ENCODE assay signal across 2 cellular contexts in genomic region chr10:103278862-103279298, GRCh38.
TF ChIP-seq lines count a peak whose summit lies in the region.

No MANE protein-coding gene starts in this region.

TF ChIP-seq in HEK293, 187 proteins besides CTCF, POLR2A, EP300 and RAD21 (continued from another document and continues in another):
- TF ChIP-seq ZNF280D (tag by site-specific recombination; IDR thresholded peaks at IDR 0.05): no peak
- TF ChIP-seq, protein P1, sequence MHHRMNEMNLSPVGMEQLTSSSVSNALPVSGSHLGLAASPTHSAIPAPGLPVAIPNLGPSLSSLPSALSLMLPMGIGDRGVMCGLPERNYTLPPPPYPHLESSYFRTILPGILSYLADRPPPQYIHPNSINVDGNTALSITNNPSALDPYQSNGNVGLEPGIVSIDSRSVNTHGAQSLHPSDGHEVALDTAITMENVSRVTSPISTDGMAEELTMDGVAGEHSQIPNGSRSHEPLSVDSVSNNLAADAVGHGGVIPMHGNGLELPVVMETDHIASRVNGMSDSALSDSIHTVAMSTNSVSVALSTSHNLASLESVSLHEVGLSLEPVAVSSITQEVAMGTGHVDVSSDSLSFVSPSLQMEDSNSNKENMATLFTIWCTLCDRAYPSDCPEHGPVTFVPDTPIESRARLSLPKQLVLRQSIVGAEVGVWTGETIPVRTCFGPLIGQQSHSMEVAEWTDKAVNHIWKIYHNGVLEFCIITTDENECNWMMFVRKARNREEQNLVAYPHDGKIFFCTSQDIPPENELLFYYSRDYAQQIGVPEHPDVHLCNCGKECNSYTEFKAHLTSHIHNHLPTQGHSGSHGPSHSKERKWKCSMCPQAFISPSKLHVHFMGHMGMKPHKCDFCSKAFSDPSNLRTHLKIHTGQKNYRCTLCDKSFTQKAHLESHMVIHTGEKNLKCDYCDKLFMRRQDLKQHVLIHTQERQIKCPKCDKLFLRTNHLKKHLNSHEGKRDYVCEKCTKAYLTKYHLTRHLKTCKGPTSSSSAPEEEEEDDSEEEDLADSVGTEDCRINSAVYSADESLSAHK (tag by site-specific recombination; IDR thresholded peaks at IDR 0.05): no peak
- TF ChIP-seq ZSCAN23 (tag by site-specific recombination; IDR thresholded peaks at IDR 0.05): no peak
- TF ChIP-seq ZNF140 (tag by site-specific recombination; IDR thresholded peaks at IDR 0.05): no peak
- TF ChIP-seq ZNF529 (tag by site-specific recombination; IDR thresholded peaks at IDR 0.05; ENCODE audit: insufficient replicate concordance): no peak
- TF ChIP-seq ZNF280C (tag by site-specific recombination; IDR thresholded peaks at IDR 0.05): peak; percentile 30; the same call in 1 of the 2 replicates
- no peak for TF ChIP-seq ZFHX2 (tag by site-specific recombination; conservative IDR thresholded peaks at IDR 0.05)
- TF ChIP-seq ZNF600 (tag by site-specific recombination; IDR thresholded peaks at IDR 0.05): peak; percentile 45; the same call in 1 of the 2 replicates
- TF ChIP-seq ZNF624 (tag by site-specific recombination; IDR thresholded peaks at IDR 0.05): no peak
- TF ChIP-seq BCL11B (tag by site-specific recombination; IDR thresholded peaks at IDR 0.05; ENCODE audit: low read depth): 0 out of 2 replicates have a peak, but pooled peaks have one; percentile 31
- no peak for TF ChIP-seq ZSCAN18 (tag by site-specific recombination; IDR thresholded peaks at IDR 0.05)
- TF ChIP-seq SP7 (tag by site-specific recombination; IDR thresholded peaks at IDR 0.05): no peak
- TF ChIP-seq ZNF404 (tag by site-specific recombination; IDR thresholded peaks at IDR 0.05): no peak
- TF ChIP-seq BCL11A (tag by site-specific recombination; IDR thresholded peaks at IDR 0.05; ENCODE audit: low read depth): peak; percentile 66; the same call in 1 of the 2 replicates
- no peak for TF ChIP-seq ZNF555 (tag by site-specific recombination; conservative IDR thresholded peaks at IDR 0.05)
- TF ChIP-seq ZNF76 (tag by site-specific recombination; IDR thresholded peaks at IDR 0.05; ENCODE audit: borderline replicate concordance, low read depth): no peak
- TF ChIP-seq ZNF202 (tag by site-specific recombination; IDR thresholded peaks at IDR 0.05; ENCODE audit: borderline replicate concordance): peak; percentile 63; the same call in 1 of the 2 replicates
- TF ChIP-seq ZNF362 (tag by site-specific recombination; IDR thresholded peaks at IDR 0.05): 0 out of 2 replicates have a peak, but pooled peaks have one; percentile 13

TF ChIP-seq in WTC11, 78 proteins besides CTCF, POLR2A, EP300 and RAD21 (continued from another document and continues in another):
- TF ChIP-seq, protein P2, sequence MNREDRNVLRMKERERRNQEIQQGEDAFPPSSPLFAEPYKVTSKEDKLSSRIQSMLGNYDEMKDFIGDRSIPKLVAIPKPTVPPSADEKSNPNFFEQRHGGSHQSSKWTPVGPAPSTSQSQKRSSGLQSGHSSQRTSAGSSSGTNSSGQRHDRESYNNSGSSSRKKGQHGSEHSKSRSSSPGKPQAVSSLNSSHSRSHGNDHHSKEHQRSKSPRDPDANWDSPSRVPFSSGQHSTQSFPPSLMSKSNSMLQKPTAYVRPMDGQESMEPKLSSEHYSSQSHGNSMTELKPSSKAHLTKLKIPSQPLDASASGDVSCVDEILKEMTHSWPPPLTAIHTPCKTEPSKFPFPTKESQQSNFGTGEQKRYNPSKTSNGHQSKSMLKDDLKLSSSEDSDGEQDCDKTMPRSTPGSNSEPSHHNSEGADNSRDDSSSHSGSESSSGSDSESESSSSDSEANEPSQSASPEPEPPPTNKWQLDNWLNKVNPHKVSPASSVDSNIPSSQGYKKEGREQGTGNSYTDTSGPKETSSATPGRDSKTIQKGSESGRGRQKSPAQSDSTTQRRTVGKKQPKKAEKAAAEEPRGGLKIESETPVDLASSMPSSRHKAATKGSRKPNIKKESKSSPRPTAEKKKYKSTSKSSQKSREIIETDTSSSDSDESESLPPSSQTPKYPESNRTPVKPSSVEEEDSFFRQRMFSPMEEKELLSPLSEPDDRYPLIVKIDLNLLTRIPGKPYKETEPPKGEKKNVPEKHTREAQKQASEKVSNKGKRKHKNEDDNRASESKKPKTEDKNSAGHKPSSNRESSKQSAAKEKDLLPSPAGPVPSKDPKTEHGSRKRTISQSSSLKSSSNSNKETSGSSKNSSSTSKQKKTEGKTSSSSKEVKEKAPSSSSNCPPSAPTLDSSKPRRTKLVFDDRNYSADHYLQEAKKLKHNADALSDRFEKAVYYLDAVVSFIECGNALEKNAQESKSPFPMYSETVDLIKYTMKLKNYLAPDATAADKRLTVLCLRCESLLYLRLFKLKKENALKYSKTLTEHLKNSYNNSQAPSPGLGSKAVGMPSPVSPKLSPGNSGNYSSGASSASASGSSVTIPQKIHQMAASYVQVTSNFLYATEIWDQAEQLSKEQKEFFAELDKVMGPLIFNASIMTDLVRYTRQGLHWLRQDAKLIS (CRISPR knock-in tag; IDR thresholded peaks at IDR 0.05; ENCODE audit: borderline replicate concordance): no peak
- TF ChIP-seq NR3C1 (CRISPR knock-in tag; conservative IDR thresholded peaks at IDR 0.05; ENCODE audit: low read depth): no peak
- no peak for TF ChIP-seq NFYB (CRISPR knock-in tag; conservative IDR thresholded peaks at IDR 0.05; ENCODE audit: low read depth)
- TF ChIP-seq, protein P3, sequence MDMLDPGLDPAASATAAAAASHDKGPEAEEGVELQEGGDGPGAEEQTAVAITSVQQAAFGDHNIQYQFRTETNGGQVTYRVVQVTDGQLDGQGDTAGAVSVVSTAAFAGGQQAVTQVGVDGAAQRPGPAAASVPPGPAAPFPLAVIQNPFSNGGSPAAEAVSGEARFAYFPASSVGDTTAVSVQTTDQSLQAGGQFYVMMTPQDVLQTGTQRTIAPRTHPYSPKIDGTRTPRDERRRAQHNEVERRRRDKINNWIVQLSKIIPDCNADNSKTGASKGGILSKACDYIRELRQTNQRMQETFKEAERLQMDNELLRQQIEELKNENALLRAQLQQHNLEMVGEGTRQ (CRISPR knock-in tag; IDR thresholded peaks at IDR 0.05): no peak
- TF ChIP-seq, protein P4, sequence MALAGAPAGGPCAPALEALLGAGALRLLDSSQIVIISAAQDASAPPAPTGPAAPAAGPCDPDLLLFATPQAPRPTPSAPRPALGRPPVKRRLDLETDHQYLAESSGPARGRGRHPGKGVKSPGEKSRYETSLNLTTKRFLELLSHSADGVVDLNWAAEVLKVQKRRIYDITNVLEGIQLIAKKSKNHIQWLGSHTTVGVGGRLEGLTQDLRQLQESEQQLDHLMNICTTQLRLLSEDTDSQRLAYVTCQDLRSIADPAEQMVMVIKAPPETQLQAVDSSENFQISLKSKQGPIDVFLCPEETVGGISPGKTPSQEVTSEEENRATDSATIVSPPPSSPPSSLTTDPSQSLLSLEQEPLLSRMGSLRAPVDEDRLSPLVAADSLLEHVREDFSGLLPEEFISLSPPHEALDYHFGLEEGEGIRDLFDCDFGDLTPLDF (CRISPR knock-in tag; IDR thresholded peaks at IDR 0.05): no peak
- TF ChIP-seq, protein P5, sequence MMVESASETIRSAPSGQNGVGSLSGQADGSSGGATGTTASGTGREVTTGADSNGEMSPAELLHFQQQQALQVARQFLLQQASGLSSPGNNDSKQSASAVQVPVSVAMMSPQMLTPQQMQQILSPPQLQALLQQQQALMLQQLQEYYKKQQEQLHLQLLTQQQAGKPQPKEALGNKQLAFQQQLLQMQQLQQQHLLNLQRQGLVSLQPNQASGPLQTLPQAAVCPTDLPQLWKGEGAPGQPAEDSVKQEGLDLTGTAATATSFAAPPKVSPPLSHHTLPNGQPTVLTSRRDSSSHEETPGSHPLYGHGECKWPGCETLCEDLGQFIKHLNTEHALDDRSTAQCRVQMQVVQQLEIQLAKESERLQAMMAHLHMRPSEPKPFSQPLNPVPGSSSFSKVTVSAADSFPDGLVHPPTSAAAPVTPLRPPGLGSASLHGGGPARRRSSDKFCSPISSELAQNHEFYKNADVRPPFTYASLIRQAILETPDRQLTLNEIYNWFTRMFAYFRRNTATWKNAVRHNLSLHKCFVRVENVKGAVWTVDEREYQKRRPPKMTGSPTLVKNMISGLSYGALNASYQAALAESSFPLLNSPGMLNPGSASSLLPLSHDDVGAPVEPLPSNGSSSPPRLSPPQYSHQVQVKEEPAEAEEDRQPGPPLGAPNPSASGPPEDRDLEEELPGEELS (CRISPR knock-in tag; IDR thresholded peaks at IDR 0.05): peak; percentile 79; the same call in 1 of the 2 replicates
- no peak for TF ChIP-seq SOX15 (CRISPR knock-in tag; IDR thresholded peaks at IDR 0.05)
- TF ChIP-seq NR1H2 (CRISPR knock-in tag; IDR thresholded peaks at IDR 0.05): no peak
- TF ChIP-seq OVOL2 (CRISPR knock-in tag; IDR thresholded peaks at IDR 0.05; ENCODE audit: borderline replicate concordance): no peak
- no peak for TF ChIP-seq NFATC4 (CRISPR knock-in tag; IDR thresholded peaks at IDR 0.05)
- TF ChIP-seq, protein P6, sequence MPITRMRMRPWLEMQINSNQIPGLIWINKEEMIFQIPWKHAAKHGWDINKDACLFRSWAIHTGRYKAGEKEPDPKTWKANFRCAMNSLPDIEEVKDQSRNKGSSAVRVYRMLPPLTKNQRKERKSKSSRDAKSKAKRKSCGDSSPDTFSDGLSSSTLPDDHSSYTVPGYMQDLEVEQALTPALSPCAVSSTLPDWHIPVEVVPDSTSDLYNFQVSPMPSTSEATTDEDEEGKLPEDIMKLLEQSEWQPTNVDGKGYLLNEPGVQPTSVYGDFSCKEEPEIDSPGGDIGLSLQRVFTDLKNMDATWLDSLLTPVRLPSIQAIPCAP (CRISPR knock-in tag; IDR thresholded peaks at IDR 0.05): no peak
- no peak for TF ChIP-seq MLX (CRISPR knock-in tag; IDR thresholded peaks at IDR 0.05)
- TF ChIP-seq TP53 (CRISPR knock-in tag; IDR thresholded peaks at IDR 0.05): no peak; the same call in 1 of the 2 replicates
- TF ChIP-seq, protein P7, sequence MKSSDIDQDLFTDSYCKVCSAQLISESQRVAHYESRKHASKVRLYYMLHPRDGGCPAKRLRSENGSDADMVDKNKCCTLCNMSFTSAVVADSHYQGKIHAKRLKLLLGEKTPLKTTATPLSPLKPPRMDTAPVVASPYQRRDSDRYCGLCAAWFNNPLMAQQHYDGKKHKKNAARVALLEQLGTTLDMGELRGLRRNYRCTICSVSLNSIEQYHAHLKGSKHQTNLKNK (CRISPR knock-in tag; IDR thresholded peaks at IDR 0.05): no peak
- TF ChIP-seq SP1 (CRISPR knock-in tag; conservative IDR thresholded peaks at IDR 0.05): 0 out of 2 replicates have a peak, but pooled peaks have one; percentile 20
- no peak for TF ChIP-seq ZBTB21 (CRISPR knock-in tag; IDR thresholded peaks at IDR 0.05; ENCODE audit: borderline replicate concordance)
- TF ChIP-seq ZNF232 (CRISPR knock-in tag; IDR thresholded peaks at IDR 0.05): peak; percentile 91
- no peak for TF ChIP-seq NR2C2 (CRISPR knock-in tag; IDR thresholded peaks at IDR 0.05)
- TF ChIP-seq, protein P8, sequence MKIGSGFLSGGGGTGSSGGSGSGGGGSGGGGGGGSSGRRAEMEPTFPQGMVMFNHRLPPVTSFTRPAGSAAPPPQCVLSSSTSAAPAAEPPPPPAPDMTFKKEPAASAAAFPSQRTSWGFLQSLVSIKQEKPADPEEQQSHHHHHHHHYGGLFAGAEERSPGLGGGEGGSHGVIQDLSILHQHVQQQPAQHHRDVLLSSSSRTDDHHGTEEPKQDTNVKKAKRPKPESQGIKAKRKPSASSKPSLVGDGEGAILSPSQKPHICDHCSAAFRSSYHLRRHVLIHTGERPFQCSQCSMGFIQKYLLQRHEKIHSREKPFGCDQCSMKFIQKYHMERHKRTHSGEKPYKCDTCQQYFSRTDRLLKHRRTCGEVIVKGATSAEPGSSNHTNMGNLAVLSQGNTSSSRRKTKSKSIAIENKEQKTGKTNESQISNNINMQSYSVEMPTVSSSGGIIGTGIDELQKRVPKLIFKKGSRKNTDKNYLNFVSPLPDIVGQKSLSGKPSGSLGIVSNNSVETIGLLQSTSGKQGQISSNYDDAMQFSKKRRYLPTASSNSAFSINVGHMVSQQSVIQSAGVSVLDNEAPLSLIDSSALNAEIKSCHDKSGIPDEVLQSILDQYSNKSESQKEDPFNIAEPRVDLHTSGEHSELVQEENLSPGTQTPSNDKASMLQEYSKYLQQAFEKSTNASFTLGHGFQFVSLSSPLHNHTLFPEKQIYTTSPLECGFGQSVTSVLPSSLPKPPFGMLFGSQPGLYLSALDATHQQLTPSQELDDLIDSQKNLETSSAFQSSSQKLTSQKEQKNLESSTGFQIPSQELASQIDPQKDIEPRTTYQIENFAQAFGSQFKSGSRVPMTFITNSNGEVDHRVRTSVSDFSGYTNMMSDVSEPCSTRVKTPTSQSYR (CRISPR knock-in tag; IDR thresholded peaks at IDR 0.05): no peak
- no peak for TF ChIP-seq MXD4 (CRISPR knock-in tag; IDR thresholded peaks at IDR 0.05; ENCODE audit: borderline replicate concordance)
- TF ChIP-seq GRHL2 (CRISPR knock-in tag; IDR thresholded peaks at IDR 0.05; ENCODE audit: insufficient replicate concordance, severe bottlenecking): no peak
- no peak for TF ChIP-seq JAZF1 (CRISPR knock-in tag; IDR thresholded peaks at IDR 0.05)
- TF ChIP-seq ATF1 (CRISPR knock-in tag; IDR thresholded peaks at IDR 0.05): no peak
- peak; percentile 85; the same call in 1 of the 2 replicates for TF ChIP-seq JUN (CRISPR knock-in tag; IDR thresholded peaks at IDR 0.05)
- TF ChIP-seq FOXP1 (CRISPR knock-in tag; IDR thresholded peaks at IDR 0.05; ENCODE audit: borderline replicate concordance): peak; percentile 70
- TF ChIP-seq SMAD4 (CRISPR knock-in tag; IDR thresholded peaks at IDR 0.05): no peak
- TF ChIP-seq, protein P9, sequence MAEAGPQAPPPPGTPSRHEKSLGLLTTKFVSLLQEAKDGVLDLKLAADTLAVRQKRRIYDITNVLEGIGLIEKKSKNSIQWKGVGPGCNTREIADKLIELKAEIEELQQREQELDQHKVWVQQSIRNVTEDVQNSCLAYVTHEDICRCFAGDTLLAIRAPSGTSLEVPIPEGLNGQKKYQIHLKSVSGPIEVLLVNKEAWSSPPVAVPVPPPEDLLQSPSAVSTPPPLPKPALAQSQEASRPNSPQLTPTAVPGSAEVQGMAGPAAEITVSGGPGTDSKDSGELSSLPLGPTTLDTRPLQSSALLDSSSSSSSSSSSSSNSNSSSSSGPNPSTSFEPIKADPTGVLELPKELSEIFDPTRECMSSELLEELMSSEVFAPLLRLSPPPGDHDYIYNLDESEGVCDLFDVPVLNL (CRISPR knock-in tag; IDR thresholded peaks at IDR 0.05; ENCODE audit: borderline replicate concordance, low read depth): no peak
- no peak for TF ChIP-seq RORB (CRISPR knock-in tag; IDR thresholded peaks at IDR 0.05)
- TF ChIP-seq, protein P10, sequence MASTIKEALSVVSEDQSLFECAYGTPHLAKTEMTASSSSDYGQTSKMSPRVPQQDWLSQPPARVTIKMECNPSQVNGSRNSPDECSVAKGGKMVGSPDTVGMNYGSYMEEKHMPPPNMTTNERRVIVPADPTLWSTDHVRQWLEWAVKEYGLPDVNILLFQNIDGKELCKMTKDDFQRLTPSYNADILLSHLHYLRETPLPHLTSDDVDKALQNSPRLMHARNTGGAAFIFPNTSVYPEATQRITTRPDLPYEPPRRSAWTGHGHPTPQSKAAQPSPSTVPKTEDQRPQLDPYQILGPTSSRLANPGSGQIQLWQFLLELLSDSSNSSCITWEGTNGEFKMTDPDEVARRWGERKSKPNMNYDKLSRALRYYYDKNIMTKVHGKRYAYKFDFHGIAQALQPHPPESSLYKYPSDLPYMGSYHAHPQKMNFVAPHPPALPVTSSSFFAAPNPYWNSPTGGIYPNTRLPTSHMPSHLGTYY (CRISPR knock-in tag; IDR thresholded peaks at IDR 0.05): no peak
- TF ChIP-seq, protein P11, sequence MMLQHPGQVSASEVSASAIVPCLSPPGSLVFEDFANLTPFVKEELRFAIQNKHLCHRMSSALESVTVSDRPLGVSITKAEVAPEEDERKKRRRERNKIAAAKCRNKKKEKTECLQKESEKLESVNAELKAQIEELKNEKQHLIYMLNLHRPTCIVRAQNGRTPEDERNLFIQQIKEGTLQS (CRISPR knock-in tag; conservative IDR thresholded peaks at IDR 0.05): no peak
- TF ChIP-seq TCF7 (CRISPR knock-in tag; IDR thresholded peaks at IDR 0.05; ENCODE audit: low read depth): 0 out of 2 replicates have a peak, but pooled peaks have one; percentile 43
